ENCODE assay signal across 8 cellular contexts in genomic region chr6:1604991-1605821, GRCh38. TPM values are rescaled to one million over a fixed set of nuclear protein-coding genes. Genes with fewer than 3 reads are reported as not detected.
DNase-seq lines count a peak whose midpoint lies in the region; ATAC-seq and TF ChIP-seq lines count a peak whose summit lies in the region.

No MANE protein-coding gene starts in this region.

- H2AFZ ChIP-seq in KMS-11 (ENCODE audit: low read depth) (peak overlapping the region; percentile 41; the same call in 1 of the 2 replicates), neural progenitor cell (replicated peaks) (peak overlapping the region; percentile 92), Karpas-422 (ENCODE audit: low read length) (no peak overlapping the region)

- no peaks in the 10 kb centered on the region for H3K9me3 ChIP-seq in CD4-positive, CD25-positive, alpha-beta regulatory T cell (ENCODE audit: control insufficient read depth in 2 of 2, low read length in 2 of 2)
- no peaks in the 10 kb centered on the region for H3K9me3 ChIP-seq in esophagus muscularis mucosa
- H3K9me3 ChIP-seq in neural progenitor cell (ENCODE audit: low read depth), result no peaks in the 10 kb centered on the region
- no peaks in the 10 kb centered on the region for H3K9me3 ChIP-seq in Karpas-422 (ENCODE audit: low read length)

- H3K9ac ChIP-seq in KMS-11 (no peak overlapping the region), neural progenitor cell (no peak overlapping the region), Karpas-422 (ENCODE audit: low read length) (no peak overlapping the region)

- intact Hi-C loops in esophagus muscularis mucosa (cut with DNase I), result loop anchor here (2.0 to 5.0 kb wide), 6 partner anchors 500 to 1087 kb away; partner anchors contain the start of gene GMDS

- H3K4me2 ChIP-seq in KMS-11, result no peak overlapping the region
- H3K4me2 ChIP-seq in neural progenitor cell, result peak overlapping the region; percentile 86
- H3K4me2 ChIP-seq in Karpas-422 (ENCODE audit: low read depth, low read length, poor library complexity, severe bottlenecking), result no peak overlapping the region

- no peaks in the 10 kb centered on the region for H3K36me3 ChIP-seq in CD4-positive, CD25-positive, alpha-beta regulatory T cell (ENCODE audit: control insufficient read depth, insufficient read depth, low read length)
- no peaks in the 10 kb centered on the region for H3K36me3 ChIP-seq in KMS-11 (ENCODE audit: insufficient read depth)
- H3K36me3 ChIP-seq in esophagus muscularis mucosa, result no peaks in the 10 kb centered on the region
- H3K36me3 ChIP-seq in neural progenitor cell, result no peaks in the 10 kb centered on the region
- H3K36me3 ChIP-seq in Karpas-422 (ENCODE audit: insufficient read depth, low read length), result no peaks in the 10 kb centered on the region

- ATAC-seq in CD4-positive, CD25-positive, alpha-beta regulatory T cell (ENCODE audit: low read depth in 2 of 2), result no peak

- peaks cover 0 to 2% (median 0%) of the 10 kb centered on the region in 7 donors for H3K9me3 Mint-ChIP-seq in CD4-positive, CD25-positive, alpha-beta regulatory T cell
- peaks cover 2% of the 10 kb centered on the region for H3K9me3 Mint-ChIP-seq in neural progenitor cell

- H3K36me3 Mint-ChIP-seq in CD4-positive, CD25-positive, alpha-beta regulatory T cell, result no peaks in the 10 kb centered on the region
- H3K36me3 Mint-ChIP-seq in neural progenitor cell, result peaks cover 1% of the 10 kb centered on the region

- H3K27ac Mint-ChIP-seq in CD4-positive, CD25-positive, alpha-beta regulatory T cell, result no peak overlapping the region
- no peak overlapping the region for H3K27ac Mint-ChIP-seq in neural progenitor cell

- 54% methylated on average over 25 of the region's 65 CpGs for WGBS in esophagus muscularis mucosa

- no peak overlapping the region for H3K27ac ChIP-seq in CD4-positive, CD25-positive, alpha-beta regulatory T cell (ENCODE audit: insufficient read depth, low read length, poor library complexity, severe bottlenecking)
- H3K27ac ChIP-seq in KMS-11 (no peak overlapping the region), esophagus muscularis mucosa (replicated peaks in 1 of 4) (no peak overlapping the region), neural progenitor cell (no peak overlapping the region), Karpas-422 (ENCODE audit: low read length) (no peak overlapping the region)

- peaks cover 54% of the 10 kb centered on the region for H3K4me1 ChIP-seq in CD4-positive, CD25-positive, alpha-beta regulatory T cell (ENCODE audit: control insufficient read depth, insufficient read depth, low read length, poor library complexity, severe bottlenecking)
- H3K4me1 ChIP-seq in KMS-11 (ENCODE audit: low read depth, poor library complexity, severe bottlenecking) (peaks cover 3% of the 10 kb centered on the region), esophagus muscularis mucosa (peaks cover 21 to 45% (median 39%) of the 10 kb centered on the region in 4 donors), neural progenitor cell (peaks cover 25% of the 10 kb centered on the region), Karpas-422 (ENCODE audit: low read length) (peaks cover 2% of the 10 kb centered on the region; the same call in 1 of the 2 replicates)

- no peak for DNase-seq in CD4-positive, CD25-positive, alpha-beta regulatory T cell
- no peak for DNase-seq in esophagus muscularis mucosa (ENCODE audit: extremely low spot score)
- DNase-seq in neural progenitor cell (ENCODE audit: low spot score), result peak; percentile 43
- no peak for DNase-seq in iPS-NIHi11 (ENCODE audit: low spot score)
- DNase-seq in Karpas-422, result no peak
- no peak for DNase-seq in middle frontal gyrus (ENCODE audit: extremely low spot score, low spot score)
- DNase-seq in NOMO-1 treated with DMSO at 0.1 percent for 48 hours (lab: John Stamatoyannopoulos, UW; ENCODE audit: unreplicated experiment), result no peak

- peak overlapping the region in 3 of 4 donors; percentile 17 to 62 (median 27) for H3K4me3 Mint-ChIP-seq in CD4-positive, CD25-positive, alpha-beta regulatory T cell
- peak overlapping the region; percentile 71 for H3K4me3 Mint-ChIP-seq in neural progenitor cell

- TF ChIP-seq CTCF in KMS-11 (conservative IDR thresholded peaks at IDR 0.05; ENCODE audit: low read depth, low read length) (no peak), esophagus muscularis mucosa (IDR thresholded peaks at IDR 0.05) (no peak), neural progenitor cell (IDR thresholded peaks at IDR 0.05) (no peak)

- TF ChIP-seq EP300 in esophagus muscularis mucosa (IDR thresholded peaks at IDR 0.05), result no peak

- peaks cover 14 to 38% (median 26%) of the 10 kb centered on the region in 4 donors for H3K4me1 Mint-ChIP-seq in CD4-positive, CD25-positive, alpha-beta regulatory T cell
- peaks cover 52% of the 10 kb centered on the region for H3K4me1 Mint-ChIP-seq in neural progenitor cell

- TF ChIP-seq POLR2A in esophagus muscularis mucosa (IDR thresholded peaks at IDR 0.05; ENCODE audit: low read depth), result no peak

- H3F3A ChIP-seq in neural progenitor cell (ENCODE audit: low read depth), result peaks cover 29% of the 10 kb centered on the region

- no peaks in the 10 kb centered on the region for H3K79me2 ChIP-seq in KMS-11 (ENCODE audit: insufficient read depth, low read depth)
- no peaks in the 10 kb centered on the region for H3K79me2 ChIP-seq in neural progenitor cell (ENCODE audit: low read depth)
- no peaks in the 10 kb centered on the region for H3K79me2 ChIP-seq in Karpas-422 (ENCODE audit: low read length)

- no peak overlapping the region for H3K4me3 ChIP-seq in CD4-positive, CD25-positive, alpha-beta regulatory T cell (ENCODE audit: low read depth, low read length)
- H3K4me3 ChIP-seq in KMS-11 (IDR thresholded peaks at IDR 0.05; ENCODE audit: insufficient read depth, low read depth, low read length) (no peak overlapping the region), esophagus muscularis mucosa (peak overlapping the region; percentile 57 to 68 (median 60)), neural progenitor cell (peak overlapping the region; percentile 49), Karpas-422 (ENCODE audit: low read length) (no peak overlapping the region)

- no peaks in the 10 kb centered on the region for H4K20me1 ChIP-seq in KMS-11 (ENCODE audit: insufficient read depth)
- H4K20me1 ChIP-seq in neural progenitor cell (ENCODE audit: low read depth), result peaks cover 34% of the 10 kb centered on the region
- no peaks in the 10 kb centered on the region for H4K20me1 ChIP-seq in Karpas-422 (ENCODE audit: insufficient read depth, low read depth, low read length)

- peaks cover 76% of the 10 kb centered on the region for H3K27me3 Mint-ChIP-seq in CD4-positive, CD25-positive, alpha-beta regulatory T cell
- peaks cover 49% of the 10 kb centered on the region for H3K27me3 Mint-ChIP-seq in neural progenitor cell (ENCODE audit: insufficient read depth, low read depth)

- peaks cover 25% of the 10 kb centered on the region for H3K27me3 ChIP-seq in CD4-positive, CD25-positive, alpha-beta regulatory T cell (ENCODE audit: control insufficient read depth, insufficient read depth, low read length)
- H3K27me3 ChIP-seq in KMS-11 (ENCODE audit: insufficient read depth, low read depth) (peaks cover 18% of the 10 kb centered on the region), esophagus muscularis mucosa (peaks cover 11 to 88% (median 39%) of the 10 kb centered on the region in 4 donors), neural progenitor cell (peaks cover 91% of the 10 kb centered on the region), Karpas-422 (ENCODE audit: low read length) (no peaks in the 10 kb centered on the region)

- no peaks in the 10 kb centered on the region for H3K9me2 ChIP-seq in Karpas-422 (replicated peaks; ENCODE audit: insufficient read depth, low read length)

RNA-seq across cellular contexts. Expression of gene FOXC1, which starts 4.5 kb away (rescaled TPM):
- total RNA-seq in CD4-positive, CD25-positive, alpha-beta regulatory T cell, result not detected
- polyA plus RNA-seq in CD4-positive, CD25-positive, alpha-beta regulatory T cell, result not detected
- total RNA-seq in esophagus muscularis mucosa (10 to 100 TPM in 3 of 4 donors, 1 to 10 TPM in 1; 8.7 to 19.7 (median 16.8) TPM), neural progenitor cell (ENCODE audit: low replicate concordance) (0.09 and 0.45 TPM in 2 replicates)
- total RNA-seq in Karpas-422 (2014; rRNA removed; shearing (Covaris generic); ENCODE audit: low replicate concordance), result not detected in 2 replicates

Comparison
In these comparisons a context has a peak if more than half of its experiments do, and no peak if none do; other contexts are left out.
1. H3K4me3 ChIP-seq: peak in esophagus muscularis mucosa (4 of 4) and neural progenitor cell (single experiment); none in CD4-positive, CD25-positive, alpha-beta regulatory T cell (single experiment), KMS-11 (single experiment) and Karpas-422 (single experiment).